In the genomic region with DNA sequence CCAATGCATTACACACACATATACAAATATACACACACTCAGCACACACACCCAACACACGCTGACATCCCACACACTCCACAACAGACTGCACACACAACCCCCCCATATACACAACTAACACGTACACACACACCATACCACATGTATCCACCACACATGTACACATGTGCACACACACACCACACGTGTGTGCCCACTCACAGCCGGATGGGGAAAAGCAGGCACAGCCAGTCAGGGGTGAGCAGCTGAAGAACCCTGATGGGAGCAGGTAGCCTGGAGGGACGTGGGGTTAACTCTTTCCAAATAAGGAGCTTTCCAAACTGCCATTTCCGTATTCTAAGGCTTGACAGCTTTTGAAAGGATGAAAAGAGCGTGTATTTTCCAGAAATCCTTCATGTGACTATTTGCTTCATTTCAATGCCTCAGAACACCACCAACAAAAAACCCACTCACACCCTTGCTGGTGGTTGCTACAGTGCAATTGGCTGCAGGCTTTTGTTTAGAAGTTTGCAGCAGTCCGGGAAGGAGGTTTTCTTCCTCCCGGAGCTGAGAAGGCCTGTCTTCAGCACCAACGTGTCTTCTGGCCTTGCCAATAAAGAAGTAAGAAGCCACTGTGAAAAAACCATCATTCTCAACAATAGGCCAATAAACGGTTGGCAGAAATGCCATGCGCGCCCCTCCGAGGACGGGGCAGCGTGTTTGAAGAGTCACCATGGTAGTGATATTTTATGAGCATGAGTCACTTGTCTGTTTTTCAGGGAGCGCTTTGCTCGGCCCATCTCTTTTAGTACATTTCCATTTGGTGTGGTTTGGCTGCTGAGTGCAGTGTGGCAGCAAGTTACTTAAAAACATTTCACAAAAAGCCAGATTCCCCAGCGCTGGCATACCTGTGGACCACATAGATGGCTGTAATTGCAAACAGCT, we compare ENCODE assay signal across 15 cellular contexts.
A peak's percentile ranks its signal among the peaks of the same experiment; 100 is the strongest.
DNase-seq lines count a peak whose midpoint lies in the region; ATAC-seq and TF ChIP-seq lines count a peak whose summit lies in the region.
"Had no signal": no experiment of that assay in that cellular context is flagged by ENCODE, and none has a peak within 500 bp of the region (broad histone marks: within the 10 kb centered on the region; RNA-seq: fewer than 3 reads in every experiment).

No MANE protein-coding gene starts in this region.

- H3K9me3 ChIP-seq in SK-N-SH (no peaks in the 10 kb centered on the region), transverse colon (no peaks in the 10 kb centered on the region), uterus (no peaks in the 10 kb centered on the region)
- H3K9me3 ChIP-seq: lower lobe of right lung, psoas muscle, vagina had no signal

- intact Hi-C loops in transverse colon (cut with DNase I; ENCODE audit: low total_unique reads), result no loop called here
- intact Hi-C loops in uterus (cut with DNase I; ENCODE audit: low total_unique reads), result no loop called here

- H3K4me1 Mint-ChIP-seq in HFFc6 (ENCODE audit: low read depth), result peaks cover 40% of the 10 kb centered on the region

- no peaks in the 10 kb centered on the region for H3K9me2 ChIP-seq in SK-N-SH

- POLR2A ChIA-PET in SK-N-SH (lab: Yijun Ruan, JAX), result no interaction called here

- H3K27me3 ChIP-seq in SK-N-SH (ENCODE audit: insufficient read depth) (no peaks in the 10 kb centered on the region), transverse colon (no peaks in the 10 kb centered on the region), uterus (no peaks in the 10 kb centered on the region)
- H3K27me3 ChIP-seq: vagina had no signal

- no peak overlapping the region for H3K4me2 ChIP-seq in SK-N-SH

- H3K4me3 ChIP-seq in SK-N-SH (ENCODE audit: low read depth in 2 of 2, low read length in 1 of 2) (no peak overlapping the region), transverse colon (no peak overlapping the region), uterus (no peak overlapping the region)
- H3K4me3 ChIP-seq: lower lobe of right lung, psoas muscle, vagina had no signal

- H3K27ac ChIP-seq in SK-N-SH (ENCODE audit: low read depth in 2 of 2, low read length in 1 of 2), result no peak overlapping the region; a peak in 1 of 4 replicates
- peak overlapping the region in 3 of 4 donors; percentile 36 to 57 (median 41) for H3K27ac ChIP-seq in transverse colon
- H3K27ac ChIP-seq in uterus, result no peak overlapping the region
- H3K27ac ChIP-seq: lower lobe of right lung, psoas muscle, vagina had no signal

- H3K79me2 ChIP-seq in SK-N-SH (ENCODE audit: insufficient read depth), result no peaks in the 10 kb centered on the region

- TF ChIP-seq CTCF in HFFc6 (IDR thresholded peaks at IDR 0.05), result no peak
- TF ChIP-seq CTCF in SK-N-SH (IDR thresholded peaks at IDR 0.05), result no peak
- no peak for TF ChIP-seq CTCF in transverse colon (IDR thresholded peaks at IDR 0.05)
- TF ChIP-seq CTCF in uterus (IDR thresholded peaks at IDR 0.05), result no peak

- peak overlapping the region; percentile 91 for H3K27ac Mint-ChIP-seq in HFFc6

- no peaks in the 10 kb centered on the region for H4K20me1 ChIP-seq in SK-N-SH (ENCODE audit: insufficient read depth)

- no peak for TF ChIP-seq RAD21 in SK-N-SH (IDR thresholded peaks at IDR 0.05; ENCODE audit: low read length)

- 63% methylated on average over 18 of the region's 19 CpGs for WGBS in SK-N-SH (ENCODE audit: low lambda C conversion rate)
- 57 to 58% methylated on average over 6 to 19 of the region's 19 CpGs for WGBS in transverse colon (ENCODE audit: low coverage in 1 of 2), 2 donors

- H3K36me3 ChIP-seq in SK-N-SH (replicated peaks in 1 of 2; ENCODE audit: control insufficient read depth in 1 of 2, insufficient read depth in 2 of 2, low read length in 1 of 2), result no peaks in the 10 kb centered on the region
- no peaks in the 10 kb centered on the region for H3K36me3 ChIP-seq in transverse colon
- H3K36me3 ChIP-seq in uterus, result no peaks in the 10 kb centered on the region
- H3K36me3 ChIP-seq: lower lobe of right lung, vagina had no signal

- H3K9ac ChIP-seq in SK-N-SH, result no peak overlapping the region

- CTCF ChIA-PET in SK-N-SH (lab: Yijun Ruan, JAX), result no interaction called here

- no peak for ATAC-seq in stimulated activated naive CD8-positive, alpha-beta T cell treated with anti-CD3 and anti-CD28 coated beads, Interleukin-15, Interleukin-2, amounts not matched to agents 100 U/mL and 50 U/mL, for 24 hours
- ATAC-seq: lower lobe of right lung, psoas muscle had no signal

- TF ChIP-seq EP300 in SK-N-SH (IDR thresholded peaks at IDR 0.05; ENCODE audit: borderline replicate concordance in 1 of 2, low read depth in 1 of 2, low read length in 1 of 2) (no peak), transverse colon (IDR thresholded peaks at IDR 0.05; ENCODE audit: low read depth) (no peak)

- H3K4me1 ChIP-seq in SK-N-SH (ENCODE audit: control insufficient read depth in 1 of 2, insufficient read depth in 2 of 2, low read depth in 1 of 2, low read length in 1 of 2) (no peaks in the 10 kb centered on the region; a peak in 1 of 4 replicates), transverse colon (peaks cover 0 to 11% (median 2%) of the 10 kb centered on the region in 4 donors), uterus (no peaks in the 10 kb centered on the region)
- H3K4me1 ChIP-seq: lower lobe of right lung, psoas muscle had no signal

- H3K36me3 Mint-ChIP-seq in HFFc6 (ENCODE audit: low read depth), result no peaks in the 10 kb centered on the region

- H3K4me3 Mint-ChIP-seq in HFFc6, result peak overlapping the region; percentile 77

- no peak overlapping the region for H2AFZ ChIP-seq in SK-N-SH (ENCODE audit: low read depth)

- DNase-seq in HFFc6 (peak; percentile 82), SK-N-SH (no peak), fibroblast of peridontal ligament (ENCODE audit: extremely low read depth) (peak; percentile 92), transverse colon (peak; percentile 44), pons (ENCODE audit: low spot score) (no peak), uterus (no peak)
- no peak for DNase-seq in stimulated activated naive CD8-positive, alpha-beta T cell treated with anti-CD3 and anti-CD28 coated beads, Interleukin-15, Interleukin-2, amounts not matched to agents 100 U/mL and 50 U/mL, for 24 hours
- DNase-seq: activated CD4-positive, alpha-beta T cell treated with anti-CD3 and anti-CD28 coated beads for 4 hours; activated gamma-delta T cell treated with Interleukin-2 at 50 U/mL for 16 hours; cortex of kidney; DMS79; lower lobe of right lung; NCI-H2171; psoas muscle had no signal

- H3K27me3 Mint-ChIP-seq in HFFc6 (ENCODE audit: insufficient read depth), result peaks cover 2% of the 10 kb centered on the region

- TF ChIP-seq POLR2A in transverse colon (IDR thresholded peaks at IDR 0.05) (no peak), uterus (IDR thresholded peaks at IDR 0.05) (no peak)

- H3K9me3 Mint-ChIP-seq in HFFc6, result no peaks in the 10 kb centered on the region

- in situ Hi-C loops in transverse colon (cut with MboI; ENCODE audit: low pct_ligation_motif_present in 1 of 4, low pct_unique_long_range_greater_than_20kb in 1 of 4, low sequenced_read_pairs in 3 of 4), result no loop called here

- H3F3A ChIP-seq in SK-N-SH (replicated peaks; ENCODE audit: insufficient read depth), result no peaks in the 10 kb centered on the region

TF ChIP-seq in SK-N-SH, 30 proteins besides CTCF, POLR2A, EP300 and RAD21:
- TF ChIP-seq, protein P1, sequence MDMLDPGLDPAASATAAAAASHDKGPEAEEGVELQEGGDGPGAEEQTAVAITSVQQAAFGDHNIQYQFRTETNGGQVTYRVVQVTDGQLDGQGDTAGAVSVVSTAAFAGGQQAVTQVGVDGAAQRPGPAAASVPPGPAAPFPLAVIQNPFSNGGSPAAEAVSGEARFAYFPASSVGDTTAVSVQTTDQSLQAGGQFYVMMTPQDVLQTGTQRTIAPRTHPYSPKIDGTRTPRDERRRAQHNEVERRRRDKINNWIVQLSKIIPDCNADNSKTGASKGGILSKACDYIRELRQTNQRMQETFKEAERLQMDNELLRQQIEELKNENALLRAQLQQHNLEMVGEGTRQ (IDR thresholded peaks at IDR 0.05; ENCODE audit: borderline replicate concordance, low read depth, low read length), result no peak
- 0 out of 2 replicates have a peak, but pooled peaks have one; percentile 12 for TF ChIP-seq TCF12 (IDR thresholded peaks at IDR 0.05)

Comparison
In these comparisons a context has a peak if more than half of its experiments do, and no peak if none do; other contexts are left out.
1. DNase-seq: peak in HFFc6 (single experiment), fibroblast of peridontal ligament (single experiment) and transverse colon (single experiment); none in SK-N-SH (single experiment), pons (single experiment), uterus (0 of 2) and stimulated activated naive CD8-positive, alpha-beta T cell treated with anti-CD3 and anti-CD28 coated beads, Interleukin-15, Interleukin-2, amounts not matched to agents 100 U/mL and 50 U/mL, for 24 hours (single experiment).
2. H3K27ac ChIP-seq: peak in transverse colon (3 of 4); none in SK-N-SH (0 of 2) and uterus (0 of 2).